ENCODE assay signal across 1 cellular context in the genomic region with DNA sequence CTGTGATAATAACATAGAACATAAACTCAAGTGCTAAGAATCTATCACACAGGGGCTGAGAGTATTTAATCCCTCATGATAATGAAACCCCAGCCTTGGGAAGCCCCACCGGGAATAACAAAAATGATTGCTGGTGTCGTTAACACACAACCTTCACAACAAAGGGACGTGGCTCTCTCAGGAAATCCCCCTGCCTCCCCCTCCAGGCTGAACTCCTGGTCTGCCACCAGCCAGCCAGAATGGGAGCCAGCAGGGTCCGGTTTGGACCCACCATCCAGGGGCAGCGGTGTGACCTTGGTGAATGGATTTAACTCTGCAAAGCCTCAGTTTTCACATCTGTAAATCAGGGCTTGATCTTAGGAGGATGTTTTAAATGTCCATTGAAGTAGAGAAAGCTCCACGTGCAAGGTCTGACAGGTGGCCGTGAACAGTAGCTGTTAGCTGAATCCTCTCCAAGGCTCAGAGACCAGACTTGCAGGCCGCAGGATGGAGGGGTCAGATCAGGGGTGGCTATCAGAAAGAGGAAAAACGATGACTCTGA.
TF ChIP-seq lines count a peak whose summit lies in the region.

No MANE protein-coding gene starts in this region.

TF ChIP-seq in H1, 55 proteins besides CTCF, POLR2A, EP300 and RAD21:
- TF ChIP-seq KDM1A (IDR thresholded peaks at IDR 0.05; ENCODE audit: borderline replicate concordance, low read length) (peak; percentile 63; the same call in 1 of the 2 replicates), TAF1 (IDR thresholded peaks at IDR 0.05; ENCODE audit: low read depth, low read length) (0 out of 2 replicates have a peak, but pooled peaks have one; percentile 24), SIRT6 (IDR thresholded peaks at IDR 0.05; ENCODE audit: low read length) (no peak), SP1 (IDR thresholded peaks at IDR 0.05; ENCODE audit: low read depth, low read length) (no peak), PHF8 (conservative IDR thresholded peaks at IDR 0.05; ENCODE audit: low read depth, low read length) (no peak)
- TF ChIP-seq, protein P1, sequence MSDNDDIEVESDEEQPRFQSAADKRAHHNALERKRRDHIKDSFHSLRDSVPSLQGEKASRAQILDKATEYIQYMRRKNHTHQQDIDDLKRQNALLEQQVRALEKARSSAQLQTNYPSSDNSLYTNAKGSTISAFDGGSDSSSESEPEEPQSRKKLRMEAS (IDR thresholded peaks at IDR 0.05), result peak; percentile 35
